In the genomic region with DNA sequence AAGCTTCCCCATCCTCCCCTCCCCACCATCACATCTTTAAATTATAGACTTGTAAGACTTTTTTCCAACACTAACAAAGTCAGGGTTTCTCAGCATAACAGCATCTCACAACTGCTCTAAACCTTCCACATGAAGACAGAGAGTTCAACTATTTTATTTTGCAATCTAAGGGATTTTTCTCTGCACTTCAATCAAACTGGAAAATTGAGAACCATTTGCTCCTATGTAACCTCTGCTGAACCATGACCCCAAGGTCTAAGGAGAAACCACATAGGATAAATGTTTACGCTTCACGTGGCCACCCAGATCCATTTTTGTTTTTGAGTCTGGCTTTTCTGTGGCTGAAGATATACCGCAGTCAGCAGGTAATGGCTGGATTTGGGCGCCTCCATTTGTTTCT, we compare ENCODE assay signal across 2 cellular contexts.
TF ChIP-seq lines count a peak whose summit lies in the region.

No MANE protein-coding gene starts in this region.

TF ChIP-seq in HCT116, 20 proteins besides CTCF, POLR2A, EP300 and RAD21:
- TF ChIP-seq CBX3 (IDR thresholded peaks at IDR 0.05; ENCODE audit: low read depth) (no peak), POLR2AphosphoS5 (IDR thresholded peaks at IDR 0.05; ENCODE audit: low read depth, low read length) (peak; percentile 80)

TF ChIP-seq in HepG2, 621 proteins besides CTCF, POLR2A, EP300 and RAD21 (continues in another document):
- TF ChIP-seq, protein P1, sequence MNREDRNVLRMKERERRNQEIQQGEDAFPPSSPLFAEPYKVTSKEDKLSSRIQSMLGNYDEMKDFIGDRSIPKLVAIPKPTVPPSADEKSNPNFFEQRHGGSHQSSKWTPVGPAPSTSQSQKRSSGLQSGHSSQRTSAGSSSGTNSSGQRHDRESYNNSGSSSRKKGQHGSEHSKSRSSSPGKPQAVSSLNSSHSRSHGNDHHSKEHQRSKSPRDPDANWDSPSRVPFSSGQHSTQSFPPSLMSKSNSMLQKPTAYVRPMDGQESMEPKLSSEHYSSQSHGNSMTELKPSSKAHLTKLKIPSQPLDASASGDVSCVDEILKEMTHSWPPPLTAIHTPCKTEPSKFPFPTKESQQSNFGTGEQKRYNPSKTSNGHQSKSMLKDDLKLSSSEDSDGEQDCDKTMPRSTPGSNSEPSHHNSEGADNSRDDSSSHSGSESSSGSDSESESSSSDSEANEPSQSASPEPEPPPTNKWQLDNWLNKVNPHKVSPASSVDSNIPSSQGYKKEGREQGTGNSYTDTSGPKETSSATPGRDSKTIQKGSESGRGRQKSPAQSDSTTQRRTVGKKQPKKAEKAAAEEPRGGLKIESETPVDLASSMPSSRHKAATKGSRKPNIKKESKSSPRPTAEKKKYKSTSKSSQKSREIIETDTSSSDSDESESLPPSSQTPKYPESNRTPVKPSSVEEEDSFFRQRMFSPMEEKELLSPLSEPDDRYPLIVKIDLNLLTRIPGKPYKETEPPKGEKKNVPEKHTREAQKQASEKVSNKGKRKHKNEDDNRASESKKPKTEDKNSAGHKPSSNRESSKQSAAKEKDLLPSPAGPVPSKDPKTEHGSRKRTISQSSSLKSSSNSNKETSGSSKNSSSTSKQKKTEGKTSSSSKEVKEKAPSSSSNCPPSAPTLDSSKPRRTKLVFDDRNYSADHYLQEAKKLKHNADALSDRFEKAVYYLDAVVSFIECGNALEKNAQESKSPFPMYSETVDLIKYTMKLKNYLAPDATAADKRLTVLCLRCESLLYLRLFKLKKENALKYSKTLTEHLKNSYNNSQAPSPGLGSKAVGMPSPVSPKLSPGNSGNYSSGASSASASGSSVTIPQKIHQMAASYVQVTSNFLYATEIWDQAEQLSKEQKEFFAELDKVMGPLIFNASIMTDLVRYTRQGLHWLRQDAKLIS (CRISPR knock-in tag; IDR thresholded peaks at IDR 0.05) = 0 out of 2 replicates have a peak, but pooled peaks have one; percentile 23
- TF ChIP-seq ELF4 (CRISPR knock-in tag; IDR thresholded peaks at IDR 0.05; ENCODE audit: borderline replicate concordance) = 0 out of 2 replicates have a peak, but pooled peaks have one; percentile 31
- TF ChIP-seq SMYD3 (CRISPR knock-in tag; IDR thresholded peaks at IDR 0.05) = 0 out of 2 replicates have a peak, but pooled peaks have one; percentile 34
- TF ChIP-seq, protein P2, sequence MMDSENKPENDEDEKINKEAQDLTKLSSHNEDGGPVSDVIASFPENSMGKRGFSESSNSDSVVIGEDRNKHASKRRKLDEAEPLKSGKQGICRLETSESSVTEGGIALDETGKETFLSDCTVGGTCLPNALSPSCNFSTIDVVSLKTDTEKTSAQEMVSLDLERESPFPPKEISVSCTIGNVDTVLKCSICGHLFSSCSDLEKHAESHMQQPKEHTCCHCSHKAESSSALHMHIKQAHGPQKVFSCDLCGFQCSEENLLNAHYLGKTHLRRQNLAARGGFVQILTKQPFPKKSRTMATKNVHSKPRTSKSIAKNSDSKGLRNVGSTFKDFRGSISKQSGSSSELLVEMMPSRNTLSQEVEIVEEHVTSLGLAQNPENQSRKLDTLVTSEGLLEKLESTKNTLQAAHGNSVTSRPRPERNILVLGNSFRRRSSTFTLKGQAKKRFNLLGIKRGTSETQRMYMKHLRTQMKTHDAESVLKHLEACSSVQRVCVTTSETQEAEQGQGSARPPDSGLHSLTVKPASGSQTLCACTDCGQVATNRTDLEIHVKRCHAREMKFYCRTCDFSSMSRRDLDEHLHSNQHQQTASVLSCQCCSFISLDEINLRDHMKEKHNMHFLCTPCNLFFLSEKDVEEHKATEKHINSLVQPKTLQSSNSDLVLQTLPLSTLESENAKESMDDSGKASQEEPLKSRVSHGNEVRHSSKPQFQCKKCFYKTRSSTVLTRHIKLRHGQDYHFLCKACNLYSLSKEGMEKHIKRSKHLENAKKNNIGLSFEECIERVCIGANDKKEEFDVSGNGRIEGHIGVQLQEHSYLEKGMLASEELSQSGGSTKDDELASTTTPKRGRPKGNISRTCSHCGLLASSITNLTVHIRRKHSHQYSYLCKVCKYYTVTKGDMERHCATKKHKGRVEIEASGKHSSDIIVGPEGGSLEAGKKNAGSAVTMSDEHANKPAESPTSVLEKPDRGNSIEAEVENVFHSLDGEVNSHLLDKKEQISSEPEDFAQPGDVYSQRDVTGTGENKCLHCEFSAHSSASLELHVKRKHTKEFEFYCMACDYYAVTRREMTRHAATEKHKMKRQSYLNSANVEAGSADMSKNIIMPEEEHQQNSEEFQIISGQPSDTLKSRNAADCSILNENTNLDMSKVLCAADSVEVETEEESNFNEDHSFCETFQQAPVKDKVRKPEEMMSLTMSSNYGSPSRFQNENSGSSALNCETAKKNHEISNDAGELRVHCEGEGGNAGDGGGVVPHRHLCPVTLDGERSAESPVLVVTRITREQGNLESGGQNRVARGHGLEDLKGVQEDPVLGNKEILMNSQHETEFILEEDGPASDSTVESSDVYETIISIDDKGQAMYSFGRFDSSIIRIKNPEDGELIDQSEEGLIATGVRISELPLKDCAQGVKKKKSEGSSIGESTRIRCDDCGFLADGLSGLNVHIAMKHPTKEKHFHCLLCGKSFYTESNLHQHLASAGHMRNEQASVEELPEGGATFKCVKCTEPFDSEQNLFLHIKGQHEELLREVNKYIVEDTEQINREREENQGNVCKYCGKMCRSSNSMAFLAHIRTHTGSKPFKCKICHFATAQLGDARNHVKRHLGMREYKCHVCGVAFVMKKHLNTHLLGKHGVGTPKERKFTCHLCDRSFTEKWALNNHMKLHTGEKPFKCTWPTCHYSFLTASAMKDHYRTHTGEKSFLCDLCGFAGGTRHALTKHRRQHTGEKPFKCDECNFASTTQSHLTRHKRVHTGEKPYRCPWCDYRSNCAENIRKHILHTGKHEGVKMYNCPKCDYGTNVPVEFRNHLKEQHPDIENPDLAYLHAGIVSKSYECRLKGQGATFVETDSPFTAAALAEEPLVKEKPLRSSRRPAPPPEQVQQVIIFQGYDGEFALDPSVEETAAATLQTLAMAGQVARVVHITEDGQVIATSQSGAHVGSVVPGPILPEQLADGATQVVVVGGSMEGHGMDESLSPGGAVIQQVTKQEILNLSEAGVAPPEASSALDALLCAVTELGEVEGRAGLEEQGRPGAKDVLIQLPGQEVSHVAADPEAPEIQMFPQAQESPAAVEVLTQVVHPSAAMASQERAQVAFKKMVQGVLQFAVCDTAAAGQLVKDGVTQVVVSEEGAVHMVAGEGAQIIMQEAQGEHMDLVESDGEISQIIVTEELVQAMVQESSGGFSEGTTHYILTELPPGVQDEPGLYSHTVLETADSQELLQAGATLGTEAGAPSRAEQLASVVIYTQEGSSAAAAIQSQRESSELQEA (CRISPR knock-in tag; IDR thresholded peaks at IDR 0.05; ENCODE audit: not compliant biosample characterization) = no peak
- TF ChIP-seq MAFK (conservative IDR thresholded peaks at IDR 0.05 in 1 of 2, IDR thresholded peaks at IDR 0.05 in 1 of 2; ENCODE audit: low read length in 2 of 2) = peak; percentile 57 to 80
- no peak for TF ChIP-seq NFE2L2 (IDR thresholded peaks at IDR 0.05; ENCODE audit: low read length)
- TF ChIP-seq SP5 (CRISPR knock-in tag; IDR thresholded peaks at IDR 0.05; ENCODE audit: borderline replicate concordance, low read depth) = no peak
- TF ChIP-seq ZNF772 (CRISPR knock-in tag; IDR thresholded peaks at IDR 0.05) = no peak
- no peak for TF ChIP-seq POLR2AphosphoS2 (IDR thresholded peaks at IDR 0.05; ENCODE audit: low read depth, low read length)
- TF ChIP-seq TCF7L2 (IDR thresholded peaks at IDR 0.05; ENCODE audit: low read depth, low read length) = no peak
- no peak for TF ChIP-seq PAF1 (CRISPR knock-in tag; IDR thresholded peaks at IDR 0.05)
- TF ChIP-seq SETDB1 (CRISPR knock-in tag; IDR thresholded peaks at IDR 0.05; ENCODE audit: borderline replicate concordance) = no peak
- no peak for TF ChIP-seq NFE2L1 (CRISPR knock-in tag; IDR thresholded peaks at IDR 0.05; ENCODE audit: borderline replicate concordance)
- TF ChIP-seq IKZF1 (IDR thresholded peaks at IDR 0.05) = no peak
- TF ChIP-seq, protein P3, sequence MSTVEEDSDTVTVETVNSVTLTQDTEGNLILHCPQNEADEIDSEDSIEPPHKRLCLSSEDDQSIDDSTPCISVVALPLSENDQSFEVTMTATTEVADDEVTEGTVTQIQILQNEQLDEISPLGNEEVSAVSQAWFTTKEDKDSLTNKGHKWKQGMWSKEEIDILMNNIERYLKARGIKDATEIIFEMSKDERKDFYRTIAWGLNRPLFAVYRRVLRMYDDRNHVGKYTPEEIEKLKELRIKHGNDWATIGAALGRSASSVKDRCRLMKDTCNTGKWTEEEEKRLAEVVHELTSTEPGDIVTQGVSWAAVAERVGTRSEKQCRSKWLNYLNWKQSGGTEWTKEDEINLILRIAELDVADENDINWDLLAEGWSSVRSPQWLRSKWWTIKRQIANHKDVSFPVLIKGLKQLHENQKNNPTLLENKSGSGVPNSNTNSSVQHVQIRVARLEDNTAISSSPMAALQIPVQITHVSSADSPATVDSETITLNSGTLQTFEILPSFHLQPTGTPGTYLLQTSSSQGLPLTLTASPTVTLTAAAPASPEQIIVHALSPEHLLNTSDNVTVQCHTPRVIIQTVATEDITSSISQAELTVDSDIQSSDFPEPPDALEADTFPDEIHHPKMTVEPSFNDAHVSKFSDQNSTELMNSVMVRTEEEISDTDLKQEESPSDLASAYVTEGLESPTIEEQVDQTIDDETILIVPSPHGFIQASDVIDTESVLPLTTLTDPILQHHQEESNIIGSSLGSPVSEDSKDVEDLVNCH (CRISPR knock-in tag; IDR thresholded peaks at IDR 0.05) = no peak
- TF ChIP-seq, protein P4, sequence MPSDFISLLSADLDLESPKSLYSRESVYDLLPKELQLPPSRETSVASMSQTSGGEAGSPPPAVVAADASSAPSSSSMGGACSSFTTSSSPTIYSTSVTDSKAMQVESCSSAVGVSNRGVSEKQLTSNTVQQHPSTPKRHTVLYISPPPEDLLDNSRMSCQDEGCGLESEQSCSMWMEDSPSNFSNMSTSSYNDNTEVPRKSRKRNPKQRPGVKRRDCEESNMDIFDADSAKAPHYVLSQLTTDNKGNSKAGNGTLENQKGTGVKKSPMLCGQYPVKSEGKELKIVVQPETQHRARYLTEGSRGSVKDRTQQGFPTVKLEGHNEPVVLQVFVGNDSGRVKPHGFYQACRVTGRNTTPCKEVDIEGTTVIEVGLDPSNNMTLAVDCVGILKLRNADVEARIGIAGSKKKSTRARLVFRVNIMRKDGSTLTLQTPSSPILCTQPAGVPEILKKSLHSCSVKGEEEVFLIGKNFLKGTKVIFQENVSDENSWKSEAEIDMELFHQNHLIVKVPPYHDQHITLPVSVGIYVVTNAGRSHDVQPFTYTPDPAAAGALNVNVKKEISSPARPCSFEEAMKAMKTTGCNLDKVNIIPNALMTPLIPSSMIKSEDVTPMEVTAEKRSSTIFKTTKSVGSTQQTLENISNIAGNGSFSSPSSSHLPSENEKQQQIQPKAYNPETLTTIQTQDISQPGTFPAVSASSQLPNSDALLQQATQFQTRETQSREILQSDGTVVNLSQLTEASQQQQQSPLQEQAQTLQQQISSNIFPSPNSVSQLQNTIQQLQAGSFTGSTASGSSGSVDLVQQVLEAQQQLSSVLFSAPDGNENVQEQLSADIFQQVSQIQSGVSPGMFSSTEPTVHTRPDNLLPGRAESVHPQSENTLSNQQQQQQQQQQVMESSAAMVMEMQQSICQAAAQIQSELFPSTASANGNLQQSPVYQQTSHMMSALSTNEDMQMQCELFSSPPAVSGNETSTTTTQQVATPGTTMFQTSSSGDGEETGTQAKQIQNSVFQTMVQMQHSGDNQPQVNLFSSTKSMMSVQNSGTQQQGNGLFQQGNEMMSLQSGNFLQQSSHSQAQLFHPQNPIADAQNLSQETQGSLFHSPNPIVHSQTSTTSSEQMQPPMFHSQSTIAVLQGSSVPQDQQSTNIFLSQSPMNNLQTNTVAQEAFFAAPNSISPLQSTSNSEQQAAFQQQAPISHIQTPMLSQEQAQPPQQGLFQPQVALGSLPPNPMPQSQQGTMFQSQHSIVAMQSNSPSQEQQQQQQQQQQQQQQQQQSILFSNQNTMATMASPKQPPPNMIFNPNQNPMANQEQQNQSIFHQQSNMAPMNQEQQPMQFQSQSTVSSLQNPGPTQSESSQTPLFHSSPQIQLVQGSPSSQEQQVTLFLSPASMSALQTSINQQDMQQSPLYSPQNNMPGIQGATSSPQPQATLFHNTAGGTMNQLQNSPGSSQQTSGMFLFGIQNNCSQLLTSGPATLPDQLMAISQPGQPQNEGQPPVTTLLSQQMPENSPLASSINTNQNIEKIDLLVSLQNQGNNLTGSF (CRISPR knock-in tag; IDR thresholded peaks at IDR 0.05) = no peak
- TF ChIP-seq PHF5A (CRISPR knock-in tag; IDR thresholded peaks at IDR 0.05; ENCODE audit: low read depth, unreplicated experiment) = peak; percentile 48
- TF ChIP-seq, protein P5, sequence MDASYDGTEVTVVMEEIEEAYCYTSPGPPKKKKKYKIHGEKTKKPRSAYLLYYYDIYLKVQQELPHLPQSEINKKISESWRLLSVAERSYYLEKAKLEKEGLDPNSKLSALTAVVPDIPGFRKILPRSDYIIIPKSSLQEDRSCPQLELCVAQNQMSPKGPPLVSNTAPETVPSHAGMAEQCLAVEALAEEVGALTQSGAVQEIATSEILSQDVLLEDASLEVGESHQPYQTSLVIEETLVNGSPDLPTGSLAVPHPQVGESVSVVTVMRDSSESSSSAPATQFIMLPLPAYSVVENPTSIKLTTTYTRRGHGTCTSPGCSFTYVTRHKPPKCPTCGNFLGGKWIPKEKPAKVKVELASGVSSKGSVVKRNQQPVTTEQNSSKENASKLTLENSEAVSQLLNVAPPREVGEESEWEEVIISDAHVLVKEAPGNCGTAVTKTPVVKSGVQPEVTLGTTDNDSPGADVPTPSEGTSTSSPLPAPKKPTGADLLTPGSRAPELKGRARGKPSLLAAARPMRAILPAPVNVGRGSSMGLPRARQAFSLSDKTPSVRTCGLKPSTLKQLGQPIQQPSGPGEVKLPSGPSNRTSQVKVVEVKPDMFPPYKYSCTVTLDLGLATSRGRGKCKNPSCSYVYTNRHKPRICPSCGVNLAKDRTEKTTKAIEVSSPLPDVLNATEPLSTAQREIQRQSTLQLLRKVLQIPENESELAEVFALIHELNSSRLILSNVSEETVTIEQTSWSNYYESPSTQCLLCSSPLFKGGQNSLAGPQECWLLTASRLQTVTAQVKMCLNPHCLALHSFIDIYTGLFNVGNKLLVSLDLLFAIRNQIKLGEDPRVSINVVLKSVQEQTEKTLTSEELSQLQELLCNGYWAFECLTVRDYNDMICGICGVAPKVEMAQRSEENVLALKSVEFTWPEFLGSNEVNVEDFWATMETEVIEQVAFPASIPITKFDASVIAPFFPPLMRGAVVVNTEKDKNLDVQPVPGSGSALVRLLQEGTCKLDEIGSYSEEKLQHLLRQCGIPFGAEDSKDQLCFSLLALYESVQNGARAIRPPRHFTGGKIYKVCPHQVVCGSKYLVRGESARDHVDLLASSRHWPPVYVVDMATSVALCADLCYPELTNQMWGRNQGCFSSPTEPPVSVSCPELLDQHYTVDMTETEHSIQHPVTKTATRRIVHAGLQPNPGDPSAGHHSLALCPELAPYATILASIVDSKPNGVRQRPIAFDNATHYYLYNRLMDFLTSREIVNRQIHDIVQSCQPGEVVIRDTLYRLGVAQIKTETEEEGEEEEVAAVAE (CRISPR knock-in tag; IDR thresholded peaks at IDR 0.05; ENCODE audit: borderline replicate concordance) = no peak
- TF ChIP-seq THYN1 (CRISPR knock-in tag; IDR thresholded peaks at IDR 0.05; ENCODE audit: borderline replicate concordance, low read depth) = no peak
- TF ChIP-seq, protein P6, sequence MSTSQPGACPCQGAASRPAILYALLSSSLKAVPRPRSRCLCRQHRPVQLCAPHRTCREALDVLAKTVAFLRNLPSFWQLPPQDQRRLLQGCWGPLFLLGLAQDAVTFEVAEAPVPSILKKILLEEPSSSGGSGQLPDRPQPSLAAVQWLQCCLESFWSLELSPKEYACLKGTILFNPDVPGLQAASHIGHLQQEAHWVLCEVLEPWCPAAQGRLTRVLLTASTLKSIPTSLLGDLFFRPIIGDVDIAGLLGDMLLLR (CRISPR knock-in tag; IDR thresholded peaks at IDR 0.05) = no peak
- peak; percentile 67; the same call in 1 of the 2 replicates for TF ChIP-seq MAFF (IDR thresholded peaks at IDR 0.05; ENCODE audit: low read depth, low read length)
- TF ChIP-seq SOX5 (CRISPR knock-in tag; IDR thresholded peaks at IDR 0.05; ENCODE audit: borderline replicate concordance) = no peak
- no peak for TF ChIP-seq ZNF607 (CRISPR knock-in tag; IDR thresholded peaks at IDR 0.05; ENCODE audit: borderline replicate concordance)
- TF ChIP-seq ZBTB3 (CRISPR knock-in tag; IDR thresholded peaks at IDR 0.05; ENCODE audit: borderline replicate concordance, low read depth) = no peak
- TF ChIP-seq HNRNPUL1 (IDR thresholded peaks at IDR 0.05; ENCODE audit: low read depth, low read length) = no peak
- no peak for TF ChIP-seq KLF13 (CRISPR knock-in tag; IDR thresholded peaks at IDR 0.05)
